Comparison of ENCODE assay signal across 1 cellular context in the genomic region with DNA sequence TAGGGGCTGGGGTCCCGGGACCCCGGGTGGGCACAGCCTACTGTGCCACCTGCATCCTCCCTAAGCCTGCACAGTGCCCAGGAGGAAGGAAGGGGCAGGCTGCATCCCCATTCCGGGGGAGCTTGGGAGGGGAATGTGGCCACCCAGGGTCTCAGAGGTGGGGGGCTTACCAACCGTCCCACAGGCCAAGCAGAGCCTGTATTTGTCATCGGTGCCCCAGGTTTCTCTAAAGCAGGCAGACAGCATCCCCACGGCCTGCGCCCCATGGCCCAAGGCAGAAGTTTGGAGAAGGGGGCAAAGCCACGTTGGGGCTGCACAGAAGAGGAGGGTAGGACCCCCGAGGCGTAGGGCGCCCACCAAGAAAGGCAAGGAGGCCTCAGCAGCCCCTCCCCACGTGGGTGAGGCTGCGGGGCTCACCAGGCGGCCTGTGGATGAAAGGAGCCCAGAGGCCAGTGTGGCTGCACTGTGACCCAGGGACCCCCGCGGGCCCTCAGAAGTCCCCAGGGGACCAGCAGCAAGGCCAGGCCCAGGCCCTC.
TF ChIP-seq lines count a peak whose summit lies in the region.

No MANE protein-coding gene starts in this region.

TF ChIP-seq in H1, 55 proteins besides CTCF, POLR2A, EP300 and RAD21:
- TF ChIP-seq CHD2 (IDR thresholded peaks at IDR 0.05; ENCODE audit: low read length) (no peak), SP2 (IDR thresholded peaks at IDR 0.05; ENCODE audit: low read length) (no peak), EZH2 (IDR thresholded peaks at IDR 0.05; ENCODE audit: low read depth, low read length, severe bottlenecking) (no peak), GABPA (IDR thresholded peaks at IDR 0.05; ENCODE audit: borderline replicate concordance, insufficient read depth, low read length) (0 out of 2 replicates have a peak, but pooled peaks have one; percentile 24), SRF (IDR thresholded peaks at IDR 0.05; ENCODE audit: low read depth, low read length) (no peak)
- TF ChIP-seq, protein P1, sequence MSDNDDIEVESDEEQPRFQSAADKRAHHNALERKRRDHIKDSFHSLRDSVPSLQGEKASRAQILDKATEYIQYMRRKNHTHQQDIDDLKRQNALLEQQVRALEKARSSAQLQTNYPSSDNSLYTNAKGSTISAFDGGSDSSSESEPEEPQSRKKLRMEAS (IDR thresholded peaks at IDR 0.05): no peak
